In the genomic region with DNA sequence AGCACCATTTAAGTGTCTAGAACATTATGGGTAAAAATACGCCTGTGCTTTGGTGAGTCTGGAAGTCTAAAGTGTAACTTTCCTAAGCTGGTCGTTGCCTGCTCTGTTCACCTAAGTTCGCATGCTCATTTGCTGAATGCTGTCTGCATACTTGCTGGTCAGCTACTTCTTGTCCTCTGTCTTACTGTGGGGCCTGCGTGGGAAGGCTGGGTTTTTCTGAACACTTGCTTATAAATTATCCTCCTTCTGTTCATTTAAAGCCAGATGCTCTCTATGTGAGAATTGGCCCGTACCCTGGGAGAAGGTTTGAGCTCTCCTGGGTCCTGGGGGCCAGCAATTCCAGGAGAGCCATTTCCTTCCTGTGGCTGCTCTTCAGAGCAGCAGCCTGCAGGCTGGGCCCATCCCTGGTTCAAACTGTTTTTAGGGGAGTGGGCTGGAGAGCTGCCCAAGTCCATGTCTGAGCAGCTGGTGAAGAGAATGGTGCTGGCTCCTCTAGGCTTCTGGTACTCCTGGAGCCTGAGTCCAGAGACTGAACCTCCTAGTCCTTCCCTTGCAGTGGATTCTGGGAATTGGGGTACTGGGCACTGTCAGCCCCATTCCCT, we compare ENCODE assay signal across 19 cellular contexts.
DNase-seq lines count a peak whose midpoint lies in the region; ATAC-seq and TF ChIP-seq lines count a peak whose summit lies in the region.
"Had no signal": no experiment of that assay in that cellular context is flagged by ENCODE, and none has a peak within 500 bp of the region (broad histone marks: within the 10 kb centered on the region; RNA-seq: fewer than 3 reads in every experiment).

No MANE protein-coding gene starts in this region.

- no peaks in the 10 kb centered on the region for H3K9me3 ChIP-seq in right atrium auricular region
- no peaks in the 10 kb centered on the region for H3K9me3 ChIP-seq in tibial nerve
- H3K9me3 ChIP-seq: A549, adrenal gland, left lung, vagina had no signal

- H3K27ac ChIP-seq in right atrium auricular region (no peak overlapping the region), angular gyrus (ENCODE audit: low read depth, low read length) (peak overlapping the region; percentile 22), tibial nerve (peak overlapping the region in 3 of 4 donors; percentile 2 to 86 (median 30))
- H3K27ac ChIP-seq: left lung, vagina had no signal

- no peaks in the 10 kb centered on the region for H3K36me3 ChIP-seq in right atrium auricular region
- no peaks in the 10 kb centered on the region for H3K36me3 ChIP-seq in tibial nerve
- H3K36me3 ChIP-seq: adrenal gland, left lung, vagina had no signal

- WGBS in tibial nerve, 2 donors, result 47 to 55% methylated on average over 5 of the region's 5 CpGs

- H3K4me3 ChIP-seq in right atrium auricular region (no peak overlapping the region), tibial nerve (no peak overlapping the region)
- H3K4me3 ChIP-seq: A549, adrenal gland, left lung, vagina had no signal

- H3K27me3 ChIP-seq in right atrium auricular region, result no peaks in the 10 kb centered on the region
- no peaks in the 10 kb centered on the region for H3K27me3 ChIP-seq in tibial nerve
- H3K27me3 ChIP-seq: adrenal gland, left lung, vagina had no signal

- intact Hi-C loops in Right ventricle myocardium superior (cut with DNase I), result no loop called here
- intact Hi-C loops in left ventricle myocardium superior (cut with micrococcal nuclease), result no loop called here

- TF ChIP-seq CTCF in right atrium auricular region (IDR thresholded peaks at IDR 0.05), result no peak
- TF ChIP-seq CTCF in tibial nerve (IDR thresholded peaks at IDR 0.05), result no peak

- TF ChIP-seq EP300 in tibial nerve (IDR thresholded peaks at IDR 0.05), result no peak

- ATAC-seq in Right ventricle myocardium superior (ENCODE audit: poor library complexity), result no peak
- ATAC-seq in left ventricle myocardium superior, result peak; percentile 29
- ATAC-seq: A549, left lung had no signal

- no peak for TF ChIP-seq POLR2A in tibial nerve (IDR thresholded peaks at IDR 0.05)

- H3K4me1 ChIP-seq in right atrium auricular region (peaks cover 0 to 76% of the 10 kb centered on the region in 2 donors), tibial nerve (peaks cover 0 to 88% (median 69%) of the 10 kb centered on the region in 4 donors)

- DNase-seq in Right ventricle myocardium superior, result peak; percentile 44
- DNase-seq in right atrium auricular region (ENCODE audit: low spot score), result no peak
- no peak for DNase-seq in left ventricle myocardium superior
- DNase-seq in tibial nerve (ENCODE audit: low spot score in 2 of 2), result no peak
- no peak for DNase-seq in hippocampal formation (lab: John Stamatoyannopoulos, UW)
- DNase-seq in nucleus accumbens (lab: John Stamatoyannopoulos, UW), result no peak
- DNase-seq in NCI-H1105 (lab: John Stamatoyannopoulos, UW), result no peak
- DNase-seq: activated CD4-positive, alpha-beta T cell treated with anti-CD3 and anti-CD28 coated beads for 4 hours; CD4-positive, alpha-beta T cell; DMS79 treated with DMSO at 0.1 percent for 48 hours; effector memory CD4-positive, alpha-beta T cell; HCEC 1CT; left lung; NCI-H187; posterior cingulate gyrus had no signal

Comparison
In these comparisons a context has a peak if more than half of its experiments do, and no peak if none do; other contexts are left out.
1. H3K27ac ChIP-seq: peak in angular gyrus (single experiment) and tibial nerve (3 of 4); none in right atrium auricular region (0 of 2).